ENCODE assay signal across 30 cellular contexts in the genomic region with DNA sequence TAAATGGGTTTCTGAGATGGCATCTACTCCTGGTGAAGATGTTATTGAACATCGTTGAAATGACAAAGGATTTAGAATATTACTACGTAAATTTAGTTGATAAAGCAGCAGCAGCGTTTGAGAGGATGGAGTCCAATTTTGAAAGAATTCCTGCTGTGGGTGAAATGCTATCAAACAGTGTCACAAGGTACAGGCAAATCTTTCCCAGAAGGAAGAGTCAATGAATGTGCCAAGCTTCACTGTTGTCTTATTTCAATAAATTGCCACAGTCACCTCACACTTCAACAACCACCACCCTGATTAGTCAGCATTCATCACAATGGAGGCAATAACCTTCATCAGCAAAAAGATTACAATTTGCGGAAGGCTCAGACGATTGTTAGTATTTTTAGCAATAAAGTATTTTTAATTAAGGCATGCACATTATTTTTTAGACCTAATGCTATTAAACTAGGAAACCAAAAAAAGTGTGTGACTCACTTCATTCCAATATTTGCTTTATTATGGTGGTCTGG.
"Had no signal": no experiment of that assay in that cellular context is flagged by ENCODE, and none has a peak within 500 bp of the region (broad histone marks: within the 10 kb centered on the region; RNA-seq: fewer than 3 reads in every experiment).

No MANE protein-coding gene starts in this region.

- H3K36me3 ChIP-seq: ascending aorta, cardiac muscle cell had no signal

- H3K4me1 ChIP-seq: ascending aorta had no signal

- H3K27me3 ChIP-seq: ascending aorta, cardiac muscle cell had no signal

- H3K27ac ChIP-seq: ascending aorta, cardiac muscle cell, VCaP had no signal

- ATAC-seq: activated CD8-positive, alpha-beta T cell treated with anti-CD3 and anti-CD28 coated beads for 36 hours; activated naive CD8-positive, alpha-beta T cell treated with anti-CD3 and anti-CD28 coated beads, Interleukin-2, amount 50 U/mL, for 24 hours; activated T-cell treated with anti-CD3 and anti-CD28 coated beads, Interleukin-2, amount 50 U/mL, for 4 hours; activated T-cell treated with anti-CD3 and anti-CD28 coated beads, Interleukin-2, amount 50 U/mL, for 72 hours; activated T-helper 17 cell treated with anti-CD3 and anti-CD28 coated beads, Interleukin-2, amount 50 U/mL, for 72 hours had no signal

- DNase-seq: activated B cell treated with CpG ODN at 0.5 μM for 24 hours; activated CD4-positive, alpha-beta memory T cell treated with anti-CD3 and anti-CD28 coated beads for 36 hours; activated CD4-positive, alpha-beta T cell treated with anti-CD3 and anti-CD28 coated beads for 4 hours; activated CD4-positive, alpha-beta T cell treated with anti-CD3 and anti-CD28 coated beads, Interleukin-2, amount 10 ng/mL, durations not matched to agents 24 days and 14 days; activated CD4-positive, alpha-beta T cell treated with anti-CD3 and anti-CD28 coated beads, Interleukin-2, amount 50 U/mL, for 1 hour; activated CD4-positive, alpha-beta T cell treated with anti-CD3 and anti-CD28 coated beads, Interleukin-2, amount 50 U/mL, for 4 hours; activated CD4-positive, CD25-positive, alpha-beta regulatory T cell treated with anti-CD3 and anti-CD28 coated beads, Interleukin-2, amount 50 U/mL, for 72 hours; activated CD8-positive, alpha-beta memory T cell treated with anti-CD3 and anti-CD28 coated beads, Interleukin-2, amount 50 U/mL, for 4 hours; activated CD8-positive, alpha-beta T cell treated with anti-CD3 and anti-CD28 coated beads for 36 hours; activated effector memory CD4-positive, alpha-beta T cell treated with anti-CD3 and anti-CD28 coated beads, Interleukin-2, amount 50 U/mL, for 16 hours; activated gamma-delta T cell treated with Interleukin-2 at 50 U/mL for 16 hours; activated naive CD4-positive, alpha-beta T cell; activated naive CD4-positive, alpha-beta T cell treated with anti-CD3 and anti-CD28 coated beads for 36 hours; activated naive CD8-positive, alpha-beta T cell treated with anti-CD3 and anti-CD28 coated beads, Interleukin-2, amount 10 ng/mL, durations not matched to agents 7 days and 5 days; activated naive CD8-positive, alpha-beta T cell treated with anti-CD3 and anti-CD28 coated beads, Interleukin-2, amount 50 U/mL, for 24 hours; activated T-cell treated with anti-CD3 and anti-CD28 coated beads for 4 hours; activated T-cell treated with anti-CD3 and anti-CD28 coated beads, Interleukin-2, amount 50 U/mL, for 1 hour; activated T-cell treated with anti-CD3 and anti-CD28 coated beads, Interleukin-2, amount 50 U/mL, for 4 hours; activated T-cell treated with anti-CD3 and anti-CD28 coated beads, Interleukin-2, amount 50 U/mL, for 72 hours; amygdala; anterior cingulate cortex; T-helper 1 cell; T-helper 2 cell; T-helper 9 cell had no signal

- H3K4me3 ChIP-seq: ascending aorta, cardiac muscle cell had no signal

- FAIRE-seq: bronchial epithelial cell, TTC549 had no signal
